In the genomic region with DNA sequence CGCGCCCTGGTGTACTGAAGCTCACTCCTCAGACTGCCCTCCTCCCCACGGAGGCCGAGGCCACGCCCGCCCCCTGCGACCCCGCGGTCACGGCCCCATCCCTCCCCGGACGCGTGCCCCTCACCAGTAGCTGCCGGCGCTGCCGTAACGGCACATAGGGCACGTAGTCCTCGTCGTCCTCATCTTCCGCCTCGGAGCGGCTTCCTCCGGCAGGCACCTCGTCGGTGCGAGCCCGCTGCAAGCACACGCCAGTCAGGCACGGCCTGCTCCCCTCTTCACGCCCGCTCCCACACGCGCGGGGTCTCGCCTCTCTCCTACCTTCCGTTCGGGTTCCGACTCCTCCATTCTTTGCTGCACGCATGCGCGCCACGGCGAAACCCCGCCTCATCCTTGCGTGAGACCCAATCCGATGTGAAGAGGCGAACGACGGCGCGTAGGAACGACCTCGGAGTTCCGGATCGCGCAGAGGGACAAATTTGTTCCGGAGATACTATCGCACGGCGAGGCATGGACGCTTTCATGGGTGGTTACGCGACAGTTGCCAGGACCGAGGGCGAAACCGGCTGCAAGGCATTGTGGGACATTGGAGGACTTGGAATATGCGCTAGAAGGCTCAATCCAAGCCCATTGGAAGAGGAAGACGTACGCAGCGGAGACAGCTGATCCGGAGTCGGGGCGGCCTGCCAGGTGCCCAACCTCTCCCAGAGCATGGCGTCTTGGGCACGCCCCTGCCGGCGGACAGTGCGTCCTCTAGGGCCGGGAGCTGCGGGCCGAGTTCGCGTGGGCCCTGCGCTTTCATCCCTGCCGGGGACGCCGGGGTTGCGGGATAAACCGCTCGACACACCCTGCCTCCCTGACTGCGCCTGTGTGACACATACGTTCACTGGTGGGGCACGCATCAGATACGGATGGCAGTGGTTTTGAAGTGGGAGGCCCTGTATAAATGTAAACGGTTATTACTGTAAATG, we compare ENCODE assay signal across 8 cellular contexts. TPM values are rescaled to one million over a fixed set of nuclear protein-coding genes. Genes with fewer than 3 reads are reported as not detected.
DNase-seq lines count a peak whose midpoint lies in the region; TF ChIP-seq lines count a peak whose summit lies in the region.

TSS of gene DDX41 (minus strand) at position 361 of the 968 bp plus-strand sequence. CDS start at position 345, 16 bp downstream.

- TF ChIP-seq EP300 in neural cell (conservative IDR thresholded peaks at IDR 0.05; ENCODE audit: poor library complexity, severe bottlenecking) (peak; percentile 80), stomach (IDR thresholded peaks at IDR 0.05) (no peak)

- H3F3A ChIP-seq in MM.1S (ENCODE audit: insufficient read depth, low read length) (no peaks in the 10 kb centered on the region), neural cell (ENCODE audit: insufficient read depth, low read length, poor library complexity, severe bottlenecking) (no peaks in the 10 kb centered on the region)

- no peak for TF ChIP-seq CTCF in MM.1S (IDR thresholded peaks at IDR 0.05; ENCODE audit: low read length)
- TF ChIP-seq CTCF in fibroblast of villous mesenchyme (IDR thresholded peaks at IDR 0.05; ENCODE audit: insufficient read depth, low read depth, low read length): no peak
- no peak for TF ChIP-seq CTCF in neural cell (IDR thresholded peaks at IDR 0.05; ENCODE audit: poor library complexity, severe bottlenecking)
- TF ChIP-seq CTCF in stomach (IDR thresholded peaks at IDR 0.05): no peak

- WGBS in stomach, 5 donors: 0 to 1% (median 0%) methylated on average over 72 to 96 of the region's 96 CpGs

- H2AFZ ChIP-seq in MM.1S (ENCODE audit: low read length) (peak within 1 kb of the TSS; percentile 86), neural cell (ENCODE audit: low read depth, low read length) (peak within 1 kb of the TSS; percentile 62)

- H3K27ac ChIP-seq in MM.1S (ENCODE audit: low read length): peak within 1 kb of the TSS; percentile 32; the same call in 1 of the 2 replicates
- H3K27ac ChIP-seq in SJCRH30: peak within 1 kb of the TSS; percentile 68
- peak within 1 kb of the TSS; percentile 88 for H3K27ac ChIP-seq in neural cell (ENCODE audit: low read length)
- peak within 1 kb of the TSS; percentile 80 to 91 (median 87) for H3K27ac ChIP-seq in stomach

- H3K9me3 ChIP-seq in HAP-1 (no peaks in the 10 kb centered on the region), MM.1S (replicated peaks; ENCODE audit: insufficient read depth, low read length) (no peaks in the 10 kb centered on the region), SJCRH30 (replicated peaks) (no peaks in the 10 kb centered on the region), neural cell (ENCODE audit: low read length) (no peaks in the 10 kb centered on the region), stomach (no peaks in the 10 kb centered on the region)

- in situ Hi-C loops in HAP-1 (cut with MboI; ENCODE audit: low sequenced_read_pairs): no loop called here

- H3K9ac ChIP-seq in MM.1S (ENCODE audit: low read length) (peak within 1 kb of the TSS; percentile 82), neural cell (ENCODE audit: low read length) (peak within 1 kb of the TSS; percentile 80)

- H3K4me3 ChIP-seq in HAP-1 (peak within 1 kb of the TSS; percentile 100), MM.1S (ENCODE audit: low read length) (peak within 1 kb of the TSS; percentile 97), SJCRH30 (peak within 1 kb of the TSS; percentile 74), fibroblast of villous mesenchyme (ENCODE audit: low read depth, low read length) (peak within 1 kb of the TSS; percentile 91), neural cell (ENCODE audit: low read length) (peak within 1 kb of the TSS; percentile 80), stomach (peak within 1 kb of the TSS; percentile 91 to 100 (median 97))

- DNase-seq in GDM1 (lab: John Stamatoyannopoulos, UW) (peak; percentile 97), HAP-1 (ENCODE audit: low spot score in 2 of 2) (peak; percentile 96 to 97), MM.1S (peak; percentile 97), SJCRH30 (peak; percentile 98 to 99), fibroblast of villous mesenchyme (ENCODE audit: low read depth) (peak; percentile 99), stomach (peak; percentile 97)
- DNase-seq in activated gamma-delta T cell treated with anti-CD3 and anti-CD28 coated beads, Interleukin-2, amount 50 U/mL, for 16 hours (ENCODE audit: low read depth): peak; percentile 94

- H3K9me2 ChIP-seq in MM.1S (replicated peaks; ENCODE audit: insufficient read depth, low read length): no peaks in the 10 kb centered on the region
- no peaks in the 10 kb centered on the region for H3K9me2 ChIP-seq in neural cell (ENCODE audit: insufficient read depth, low read length)

- H3K36me3 ChIP-seq in HAP-1 (replicated peaks): peaks cover 59% of the 10 kb centered on the region
- no peaks in the 10 kb centered on the region for H3K36me3 ChIP-seq in MM.1S (replicated peaks; ENCODE audit: insufficient read depth, low read length)
- H3K36me3 ChIP-seq in SJCRH30: peaks cover 42% of the 10 kb centered on the region
- peaks cover 4% of the 10 kb centered on the region for H3K36me3 ChIP-seq in neural cell (ENCODE audit: insufficient read depth, low read length)
- peaks cover 52 to 67% (median 64%) of the 10 kb centered on the region in 4 donors for H3K36me3 ChIP-seq in stomach

- H3K27me3 ChIP-seq in HAP-1 (ENCODE audit: low read depth) (no peaks in the 10 kb centered on the region), MM.1S (replicated peaks; ENCODE audit: insufficient read depth, low read length) (no peaks in the 10 kb centered on the region), SJCRH30 (no peaks in the 10 kb centered on the region), neural cell (ENCODE audit: insufficient read depth, low read depth, low read length) (no peaks in the 10 kb centered on the region), stomach (no peaks in the 10 kb centered on the region)

- H3K4me1 ChIP-seq in HAP-1: peaks cover 5% of the 10 kb centered on the region
- H3K4me1 ChIP-seq in MM.1S (ENCODE audit: low read length): 0 out of 2 replicates have a peak, but pooled peaks cover 7% of the 10 kb centered on the region
- H3K4me1 ChIP-seq in SJCRH30: peaks cover 21% of the 10 kb centered on the region
- peaks cover 8 to 39% (median 30%) of the 10 kb centered on the region in 4 donors for H3K4me1 ChIP-seq in stomach

- no peak for TF ChIP-seq POLR2A in stomach (IDR thresholded peaks at IDR 0.05)

- peak; percentile 24 for TF ChIP-seq RAD21 in neural cell (conservative IDR thresholded peaks at IDR 0.05)

- H3K4me2 ChIP-seq in MM.1S (ENCODE audit: low read depth, low read length) (peak within 1 kb of the TSS; percentile 92), neural cell (ENCODE audit: low read length) (peak within 1 kb of the TSS; percentile 84)

- H3K79me2 ChIP-seq in MM.1S (ENCODE audit: low read length) (peaks cover 38% of the 10 kb centered on the region), neural cell (replicated peaks; ENCODE audit: insufficient read depth, low read length) (peaks cover 11% of the 10 kb centered on the region)

- intact Hi-C loops in stomach (cut with DNase I; ENCODE audit: low total_unique reads): no loop called here

- no peaks in the 10 kb centered on the region for H4K20me1 ChIP-seq in MM.1S (ENCODE audit: insufficient read depth, low read length)
- H4K20me1 ChIP-seq in neural cell (ENCODE audit: insufficient read depth): no peaks in the 10 kb centered on the region

TF ChIP-seq in neural cell, 6 proteins besides CTCF, POLR2A, EP300 and RAD21:
- peak; percentile 88 for TF ChIP-seq POLR2AphosphoS5 (IDR thresholded peaks at IDR 0.05)
- TF ChIP-seq TAF1 (IDR thresholded peaks at IDR 0.05; ENCODE audit: low read depth): peak; percentile 70
- TF ChIP-seq MXI1 (conservative IDR thresholded peaks at IDR 0.05; ENCODE audit: poor library complexity, severe bottlenecking): peak; percentile 96
- TF ChIP-seq SMC3 (conservative IDR thresholded peaks at IDR 0.05; ENCODE audit: poor library complexity): peak; percentile 37
- TF ChIP-seq, protein P1, sequence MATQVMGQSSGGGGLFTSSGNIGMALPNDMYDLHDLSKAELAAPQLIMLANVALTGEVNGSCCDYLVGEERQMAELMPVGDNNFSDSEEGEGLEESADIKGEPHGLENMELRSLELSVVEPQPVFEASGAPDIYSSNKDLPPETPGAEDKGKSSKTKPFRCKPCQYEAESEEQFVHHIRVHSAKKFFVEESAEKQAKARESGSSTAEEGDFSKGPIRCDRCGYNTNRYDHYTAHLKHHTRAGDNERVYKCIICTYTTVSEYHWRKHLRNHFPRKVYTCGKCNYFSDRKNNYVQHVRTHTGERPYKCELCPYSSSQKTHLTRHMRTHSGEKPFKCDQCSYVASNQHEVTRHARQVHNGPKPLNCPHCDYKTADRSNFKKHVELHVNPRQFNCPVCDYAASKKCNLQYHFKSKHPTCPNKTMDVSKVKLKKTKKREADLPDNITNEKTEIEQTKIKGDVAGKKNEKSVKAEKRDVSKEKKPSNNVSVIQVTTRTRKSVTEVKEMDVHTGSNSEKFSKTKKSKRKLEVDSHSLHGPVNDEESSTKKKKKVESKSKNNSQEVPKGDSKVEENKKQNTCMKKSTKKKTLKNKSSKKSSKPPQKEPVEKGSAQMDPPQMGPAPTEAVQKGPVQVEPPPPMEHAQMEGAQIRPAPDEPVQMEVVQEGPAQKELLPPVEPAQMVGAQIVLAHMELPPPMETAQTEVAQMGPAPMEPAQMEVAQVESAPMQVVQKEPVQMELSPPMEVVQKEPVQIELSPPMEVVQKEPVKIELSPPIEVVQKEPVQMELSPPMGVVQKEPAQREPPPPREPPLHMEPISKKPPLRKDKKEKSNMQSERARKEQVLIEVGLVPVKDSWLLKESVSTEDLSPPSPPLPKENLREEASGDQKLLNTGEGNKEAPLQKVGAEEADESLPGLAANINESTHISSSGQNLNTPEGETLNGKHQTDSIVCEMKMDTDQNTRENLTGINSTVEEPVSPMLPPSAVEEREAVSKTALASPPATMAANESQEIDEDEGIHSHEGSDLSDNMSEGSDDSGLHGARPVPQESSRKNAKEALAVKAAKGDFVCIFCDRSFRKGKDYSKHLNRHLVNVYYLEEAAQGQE (IDR thresholded peaks at IDR 0.05; ENCODE audit: borderline replicate concordance): peak; percentile 56
- no peak for TF ChIP-seq EZH2 (IDR thresholded peaks at IDR 0.05; ENCODE audit: borderline replicate concordance, insufficient read depth, low read length, poor library complexity, severe bottlenecking)
TF ChIP-seq in neural cell: peak in this region for 5.

RNA-seq across cellular contexts. Expression of gene DDX41, which starts in this region (rescaled TPM):
- 68.5 and 76.8 TPM in 2 replicates for total RNA-seq in SJCRH30 (2014; rRNA removed; shearing (Covaris generic))
- total RNA-seq in fibroblast of villous mesenchyme (56.0 and 56.1 TPM in 2 replicates), stomach (100 to 1,000 TPM in 3 of 5 donors, 10 to 100 TPM in 2; 54.9 to 263 (median 128) TPM)
- polyA plus RNA-seq in neural cell (113 and 212 TPM in 2 replicates), stomach (10 to 100 TPM; 65.3 to 72.9 (median 71.0) TPM)
- polyA minus RNA-seq in neural cell: 84.0 and 87.1 TPM in 2 replicates

Comparison
In these comparisons a context has a peak if more than half of its experiments do, and no peak if none do; other contexts are left out.
1. Peak in every context shown above with its lines: DNase-seq, H3K4me3 ChIP-seq and H3K27ac ChIP-seq.
2. H3K27ac ChIP-seq: peak in every context shown above with its lines; median percentile 88 in neural cell; 87 in stomach; 68 in SJCRH30; 32 in MM.1S.